In genomic region chr13:97395437-97396136, GRCh38 we compare ENCODE assay signal across 17 cellular contexts. TPM values are rescaled to one million over a fixed set of nuclear protein-coding genes. Genes with fewer than 3 reads are reported as not detected.
DNase-seq lines count a peak whose midpoint lies in the region; ATAC-seq, FAIRE-seq and TF ChIP-seq lines count a peak whose summit lies in the region.
"Had no signal": no experiment of that assay in that cellular context is flagged by ENCODE, and none has a peak within 500 bp of the region (broad histone marks: within the 10 kb centered on the region; RNA-seq: fewer than 3 reads in every experiment).

No MANE protein-coding gene starts in this region.

- H3K27me3 Mint-ChIP-seq in natural killer cell (ENCODE audit: low read depth in 2 of 2): no peaks in the 10 kb centered on the region
- H3K27me3 Mint-ChIP-seq: dendritic cell treated with granulocyte-macrophage colony-stimulating factor and Interleukin-4, amounts not matched to agents 40 ng/mL and 50 ng/mL, for 4 days had no signal

- H3K27ac ChIP-seq in K562 (ENCODE audit: extremely low read depth, low read depth, low read length) (no peak overlapping the region), gastroesophageal sphincter (peak overlapping the region in 1 of 4 donors; percentile 3)
- H3K27ac ChIP-seq: esophagus muscularis mucosa, prostate gland, vagina had no signal

- DNase-seq in AG09309 (ENCODE audit: low read depth) (peak; percentile 3), NCI-H226 (peak; percentile 58), K562 (ENCODE audit: extremely low read depth in 1 of 4, low spot score in 3 of 4) (no peak), natural killer cell (no peak), NCI-H1048 (lab: John Stamatoyannopoulos, UW) (no peak), NCI-H146 (lab: John Stamatoyannopoulos, UW) (no peak)
- DNase-seq: activated CD8-positive, alpha-beta T cell treated with anti-CD3 and anti-CD28 coated beads, Interleukin-2, amount 10 ng/mL, durations not matched to agents 7 days and 5 days; KBM-7; left ventricle myocardium superior; NCI-H1105 treated with DMSO at 0.1 percent for 48 hours had no signal

- TF ChIP-seq CTCF in AG09309 (IDR thresholded peaks at IDR 0.05; ENCODE audit: control insufficient read depth, insufficient read depth, low read depth, low read length, missing control alignments): no peak
- no peak for TF ChIP-seq CTCF in K562 (IDR thresholded peaks at IDR 0.05 in 2 of 3, conservative IDR thresholded peaks at IDR 0.05 in 1 of 3; ENCODE audit: insufficient read depth in 2 of 3, low read depth in 1 of 3, low read length in 3 of 3)
- no peak for TF ChIP-seq CTCF in gastroesophageal sphincter (IDR thresholded peaks at IDR 0.05)
- TF ChIP-seq CTCF in natural killer cell (IDR thresholded peaks at IDR 0.05): no peak

- TF ChIP-seq RAD21 in K562 (CRISPR knock-in tag; conservative IDR thresholded peaks at IDR 0.05 in 1 of 2, IDR thresholded peaks at IDR 0.05 in 1 of 2): no peak

- in situ Hi-C loops in K562 (cut with MboI): no loop called here

- no peaks in the 10 kb centered on the region for H3K4me1 Mint-ChIP-seq in natural killer cell

- CTCF ChIA-PET in K562 (lab: Yijun Ruan, JAX; ENCODE audit: low intra/inter-chr PET ratio): no interaction called here

- 10% methylated on average over 4 of the region's 4 CpGs for WGBS in K562 (ENCODE audit: insufficient coverage, low coverage, missing lambda C conversion rate)
- WGBS in gastroesophageal sphincter (ENCODE audit: low coverage in 1 of 2), 2 donors: 70 to 78% methylated on average over 4 of the region's 4 CpGs

- ATAC-seq in K562: peak; percentile 68
- ATAC-seq in gastroesophageal sphincter: peak; percentile 46
- ATAC-seq in GM21390 (IDR thresholded peaks at IDR 0.05; ENCODE audit: unreplicated experiment): no peak
- ATAC-seq in natural killer cell: no peak
- ATAC-seq: activated CD8-positive, alpha-beta T cell treated with anti-CD3 and anti-CD28 coated beads, Interleukin-2, amount 10 ng/mL, durations not matched to agents 7 days and 5 days; left ventricle myocardium superior had no signal

- H3K36me3 Mint-ChIP-seq in natural killer cell: no peaks in the 10 kb centered on the region

- FAIRE-seq in K562 (lab: Jason Lieb, UNC): no peak
- FAIRE-seq: D721Med had no signal

- no TSS peak for BruUV-seq in K562 (replicated peaks; lab: Mats Ljungman, UMichigan)

- H3K27ac Mint-ChIP-seq in natural killer cell: no peak overlapping the region
- H3K27ac Mint-ChIP-seq: activated CD8-positive, alpha-beta T cell treated with anti-CD3 and anti-CD28 coated beads, Interleukin-2, amount 10 ng/mL, durations not matched to agents 7 days and 5 days; dendritic cell treated with granulocyte-macrophage colony-stimulating factor and Interleukin-4, amounts not matched to agents 40 ng/mL and 50 ng/mL, for 4 days had no signal

- H3K4me3 ChIP-seq in AG09309 (ENCODE audit: control insufficient read depth, low read depth, low read length) (no peak overlapping the region), K562 (no peak overlapping the region), gastroesophageal sphincter (no peak overlapping the region)
- H3K4me3 ChIP-seq: esophagus muscularis mucosa, prostate gland, vagina had no signal

- H3K36me3 ChIP-seq in K562 (ENCODE audit: control insufficient read depth, insufficient read depth, low read length): no peaks in the 10 kb centered on the region
- peaks cover 0 to 13% of the 10 kb centered on the region in 2 donors for H3K36me3 ChIP-seq in gastroesophageal sphincter
- H3K36me3 ChIP-seq: prostate gland had no signal

- H2AFZ ChIP-seq in K562 (ENCODE audit: low read depth, low read length): no peak overlapping the region

- no peak for TF ChIP-seq EP300 in K562 (IDR thresholded peaks at IDR 0.05; ENCODE audit: low read length)
- no peak for TF ChIP-seq EP300 in gastroesophageal sphincter (IDR thresholded peaks at IDR 0.05)

- POLR2A ChIA-PET in K562 (lab: Yijun Ruan, JAX): no interaction called here

- H3K9me3 ChIP-seq in K562 (replicated peaks; ENCODE audit: control insufficient read depth, insufficient read depth, low read depth, low read length) (no peaks in the 10 kb centered on the region), gastroesophageal sphincter (no peaks in the 10 kb centered on the region)
- H3K9me3 ChIP-seq: esophagus muscularis mucosa, prostate gland, vagina had no signal

- no peaks in the 10 kb centered on the region for H3K27me3 ChIP-seq in K562 (ENCODE audit: control insufficient read depth in 2 of 2, insufficient read depth in 2 of 2, low read length in 2 of 2)
- no peaks in the 10 kb centered on the region for H3K27me3 ChIP-seq in gastroesophageal sphincter
- H3K27me3 ChIP-seq: esophagus muscularis mucosa, vagina had no signal

- TF ChIP-seq POLR2A in K562 (conservative IDR thresholded peaks at IDR 0.05): no peak
- TF ChIP-seq POLR2A in gastroesophageal sphincter (IDR thresholded peaks at IDR 0.05): no peak

- no peaks in the 10 kb centered on the region for H4K20me1 ChIP-seq in K562 (replicated peaks; ENCODE audit: control insufficient read depth, insufficient read depth, low read length)

- H3K4me3 Mint-ChIP-seq in natural killer cell: no peak overlapping the region
- H3K4me3 Mint-ChIP-seq: activated CD8-positive, alpha-beta T cell treated with anti-CD3 and anti-CD28 coated beads, Interleukin-2, amount 10 ng/mL, durations not matched to agents 7 days and 5 days; dendritic cell treated with granulocyte-macrophage colony-stimulating factor and Interleukin-4, amounts not matched to agents 40 ng/mL and 50 ng/mL, for 4 days had no signal

- no peak overlapping the region for H3K4me2 ChIP-seq in K562 (ENCODE audit: insufficient read depth, low read length)

- H3K9ac ChIP-seq in K562 (ENCODE audit: insufficient read depth in 1 of 2, low read depth in 2 of 2, low read length in 2 of 2): no peak overlapping the region

- H3K4me1 ChIP-seq in K562 (replicated peaks in 1 of 2; ENCODE audit: control insufficient read depth in 2 of 2, insufficient read depth in 2 of 2, low read length in 2 of 2): no peaks in the 10 kb centered on the region; a peak in 2 of 5 replicates
- H3K4me1 ChIP-seq in gastroesophageal sphincter: peaks cover 0 to 12% (median 5%) of the 10 kb centered on the region in 3 donors
- H3K4me1 ChIP-seq: prostate gland had no signal

- H3K79me2 ChIP-seq in K562 (ENCODE audit: control insufficient read depth, insufficient read depth, low read length): no peaks in the 10 kb centered on the region

- intact Hi-C loops in K562 (cut with micrococcal nuclease): loop anchor here (10.0 kb wide), 1 partner anchor 179 kb away; no protein-coding TSS in a partner anchor
- intact Hi-C loops in natural killer cell (cut with micrococcal nuclease): no loop called here

- H3K9me3 Mint-ChIP-seq in natural killer cell: no peaks in the 10 kb centered on the region
- H3K9me3 Mint-ChIP-seq: dendritic cell treated with granulocyte-macrophage colony-stimulating factor and Interleukin-4, amounts not matched to agents 40 ng/mL and 50 ng/mL, for 4 days had no signal

- no peaks in the 10 kb centered on the region for H3K9me1 ChIP-seq in K562 (ENCODE audit: control insufficient read depth, insufficient read depth, low read length)

TF ChIP-seq in K562, 482 proteins besides CTCF, POLR2A, EP300 and RAD21:
- TF ChIP-seq FOSL1 (tag; conservative IDR thresholded peaks at IDR 0.05) (peak; percentile 61), NFIC (IDR thresholded peaks at IDR 0.05) (no peak), ARID1B (IDR thresholded peaks at IDR 0.05) (0 out of 2 replicates have a peak, but pooled peaks have one; percentile 8), NFE2 (IDR thresholded peaks at IDR 0.05; ENCODE audit: low read depth) (0 out of 2 replicates have a peak, but pooled peaks have one; percentile 15), PRPF4 (IDR thresholded peaks at IDR 0.05; ENCODE audit: insufficient read depth, low read depth, low read length, poor library complexity, severe bottlenecking) (no peak), MAFK (IDR thresholded peaks at IDR 0.05; ENCODE audit: low read length) (peak; percentile 32; the same call in 1 of the 2 replicates), RBM22 (IDR thresholded peaks at IDR 0.05; ENCODE audit: low read depth, low read length, poor library complexity, severe bottlenecking) (peak; percentile 27), ADNP (tag; IDR thresholded peaks at IDR 0.05) (no peak), C11orf30 (IDR thresholded peaks at IDR 0.05; ENCODE audit: low read depth) (0 out of 2 replicates have a peak, but pooled peaks have one; percentile 21), ATF3 (IDR thresholded peaks at IDR 0.05) (peak; percentile 24; the same call in 1 of the 2 replicates), ATF3 (CRISPR knock-in tag; conservative IDR thresholded peaks at IDR 0.05) (no peak)

RNA-seq across cellular contexts. Expression of gene RAP2A, which starts 38.4 kb away (rescaled TPM):
- total RNA-seq in K562 (2011; cell fraction: chromatin; rRNA removed; ENCODE audit: low replicate concordance): 2.9 and 4.2 TPM in 2 replicates
- 2.5 and 3.5 TPM in 2 replicates for total RNA-seq in K562 (2011; cell fraction: nucleolus; rRNA removed)
- 2.7 and 3.7 TPM in 2 replicates for total RNA-seq in K562 (2011; cell fraction: nucleoplasm; rRNA removed)
- total RNA-seq in K562 (2014; rRNA removed): 4.5 and 6.3 TPM in 2 replicates
- 9.0 and 9.1 TPM in 2 replicates for total RNA-seq in K562 (2014; rRNA removed; fragmentation: Illumina TruSeq; extraction: Trizol)
- 7.2 and 8.3 TPM in 2 replicates for total RNA-seq in K562 (2015; rRNA removed; fragmentation: Illumina TruSeq; extraction: Trizol)
- total RNA-seq in K562 (2021): 9.3 and 11.7 TPM in 2 replicates
- 5.6 and 8.7 TPM in 2 replicates for polyA plus RNA-seq in K562 (2011; rRNA removed)
- 1.1 and 2.3 TPM in 2 replicates for polyA plus RNA-seq in K562 (2011; cell fraction: cytosol; rRNA removed)
- 2.2 and 5.6 TPM in 2 replicates for polyA plus RNA-seq in K562 (2011; cell fraction: nucleus; rRNA removed)
- polyA plus RNA-seq in K562 (2012): 4.5 and 5.8 TPM in 2 replicates
- polyA plus RNA-seq in K562 (2014; fragmentation: Illumina TruSeq; extraction: Trizol): 5.2 and 5.8 TPM in 2 replicates
- 1 to 10 TPM; 1.8 to 2.3 TPM for polyA plus RNA-seq in K562 (2014; fragmentation: Nextera tagmentation; extraction: Ambion mirVana)
- polyA plus RNA-seq in K562 (2014; rRNA removed): 2.7 and 3.2 TPM in 2 replicates
- polyA minus RNA-seq in K562 (2011; rRNA and poly(A)+ RNA removed): 6.3 and 8.2 TPM in 2 replicates
- 4.5 and 7.2 TPM in 2 replicates for polyA minus RNA-seq in K562 (2011; cell fraction: cytosol; rRNA and poly(A)+ RNA removed)
- 5.4 and 7.9 TPM in 2 replicates for polyA minus RNA-seq in K562 (2011; cell fraction: nucleus; rRNA and poly(A)+ RNA removed)
- total RNA-seq in gastroesophageal sphincter: 10 to 100 TPM; 21.1 to 33.5 (median 26.6) TPM
- 10 to 100 TPM; 25.9 to 48.1 (median 30.9) TPM for total RNA-seq in natural killer cell

Comparison
In these comparisons a context has a peak if more than half of its experiments do, and no peak if none do; other contexts are left out.
1. DNase-seq: peak in AG09309 (single experiment) and NCI-H226 (single experiment); none in K562 (0 of 4), natural killer cell (single experiment), NCI-H1048 (single experiment) and NCI-H146 (single experiment).
2. ATAC-seq: peak in K562 (single experiment) and gastroesophageal sphincter (single experiment); none in GM21390 (single experiment) and natural killer cell (0 of 3).